1 cellular context compared by ENCODE assay signal in genomic region chr1:228391411-228392020, GRCh38.
TF ChIP-seq lines count a peak whose summit lies in the region.

No MANE protein-coding gene starts in this region.

TF ChIP-seq in HCT116, 20 proteins besides CTCF, POLR2A, EP300 and RAD21 (continued from another document):
- TF ChIP-seq REST (IDR thresholded peaks at IDR 0.05; ENCODE audit: low read depth): no peak
- TF ChIP-seq ZFX (IDR thresholded peaks at IDR 0.05): no peak
- TF ChIP-seq ATF3 (IDR thresholded peaks at IDR 0.05): no peak
